Comparison of ENCODE assay signal across 29 cellular contexts in genomic region chr1:7693662-7694061, GRCh38.
"Had no signal": no experiment of that assay in that cellular context is flagged by ENCODE, and none has a peak within 500 bp of the region (broad histone marks: within the 10 kb centered on the region; RNA-seq: fewer than 3 reads in every experiment).

No MANE protein-coding gene starts in this region.

- H3K4me1 ChIP-seq: left ventricle myocardium inferior, parathyroid adenoma, sigmoid colon, tibial nerve, upper lobe of left lung had no signal

- H3K4me3 ChIP-seq: heart right ventricle, hepatocyte, left ventricle myocardium inferior, lung, sigmoid colon, tibial nerve, upper lobe of left lung had no signal

- H3K36me3 ChIP-seq: heart right ventricle, left ventricle myocardium inferior, neutrophil, sigmoid colon, tibial nerve, upper lobe of left lung had no signal

- H3K27ac Mint-ChIP-seq: mesothelial cell of epicardium; naive thymus-derived CD4-positive, alpha-beta T cell; natural killer cell treated with Interleukin-12 subunit alpha and Interleukin-12 subunit beta and Interleukin-15 and Interleukin-18, amount 100 ng/mL, for 72 hours; progenitor cell of endocrine pancreas; stimulated activated memory B cell treated with anti-CD40 and anti-IgM and Interleukin-4, amounts not matched to agents 10 μg/mL and 1 μg/mL and 100 μg/mL, for 72 hours; stimulated activated naive CD8-positive, alpha-beta T cell treated with anti-CD3 and anti-CD28 coated beads, Interleukin-15, amount 100 ng/mL, for 72 hours had no signal

- DNase-seq: heart right ventricle; islet precursor cell; left ventricle myocardium inferior; mesendoderm; naive thymus-derived CD4-positive, alpha-beta T cell; occipital lobe; retina; right cardiac atrium; sigmoid colon; small intestine; stimulated activated CD4-positive, alpha-beta T cell treated with anti-CD3 and anti-CD28 coated beads, Interleukin-1b, Interleukin-23, amount 100 ng/mL, for 48 hours; stimulated activated CD4-positive, alpha-beta T cell treated with anti-CD3 and anti-CD28 coated beads, Interleukin-2, amount 100 ng/mL, for 48 hours; stimulated activated CD4-positive, alpha-beta T cell treated with anti-CD3 and anti-CD28 coated beads, Interleukin-4, amount 100 ng/mL, for 4 hours; stimulated activated CD8-positive, alpha-beta memory T cell treated with anti-CD3 and anti-CD28 coated beads, Interleukin-4, amount 100 ng/mL, for 48 hours; stimulated activated naive CD4-positive, alpha-beta T cell treated with Interleukin-2 at 50 U/mL for 16 hours; stimulated activated naive CD8-positive, alpha-beta T cell treated with anti-CD3 and anti-CD28 coated beads, Interleukin-15, amount 100 ng/mL, for 72 hours; substantia nigra; upper lobe of left lung had no signal

- H3K9me3 ChIP-seq: neutrophil, upper lobe of left lung had no signal

- H3K27me3 ChIP-seq: hepatocyte, tibial nerve, upper lobe of left lung had no signal

- FAIRE-seq: small intestine, urothelium cell line had no signal

- H3K36me3 Mint-ChIP-seq: mesothelial cell of epicardium; natural killer cell treated with Interleukin-12 subunit alpha and Interleukin-12 subunit beta and Interleukin-15 and Interleukin-18, amount 100 ng/mL, for 72 hours; stimulated activated memory B cell treated with anti-CD40 and anti-IgM and Interleukin-4, amounts not matched to agents 10 μg/mL and 1 μg/mL and 100 μg/mL, for 72 hours had no signal

- H3K4me3 Mint-ChIP-seq: mesothelial cell of epicardium; naive thymus-derived CD4-positive, alpha-beta T cell; natural killer cell treated with Interleukin-12 subunit alpha and Interleukin-12 subunit beta and Interleukin-15 and Interleukin-18, amount 100 ng/mL, for 72 hours; neural crest cell; stimulated activated memory B cell treated with anti-CD40 and anti-IgM and Interleukin-4, amounts not matched to agents 10 μg/mL and 1 μg/mL and 100 μg/mL, for 72 hours; stimulated activated naive CD8-positive, alpha-beta T cell treated with anti-CD3 and anti-CD28 coated beads, Interleukin-15, amount 100 ng/mL, for 72 hours had no signal

- H3K27ac ChIP-seq: heart right ventricle, hepatocyte, left ventricle myocardium inferior, neutrophil, parathyroid adenoma, sigmoid colon, tibial nerve, upper lobe of left lung had no signal

- H3K4me1 Mint-ChIP-seq: stimulated activated memory B cell treated with anti-CD40 and anti-IgM and Interleukin-4, amounts not matched to agents 10 μg/mL and 1 μg/mL and 100 μg/mL, for 72 hours had no signal
